In the genomic region with DNA sequence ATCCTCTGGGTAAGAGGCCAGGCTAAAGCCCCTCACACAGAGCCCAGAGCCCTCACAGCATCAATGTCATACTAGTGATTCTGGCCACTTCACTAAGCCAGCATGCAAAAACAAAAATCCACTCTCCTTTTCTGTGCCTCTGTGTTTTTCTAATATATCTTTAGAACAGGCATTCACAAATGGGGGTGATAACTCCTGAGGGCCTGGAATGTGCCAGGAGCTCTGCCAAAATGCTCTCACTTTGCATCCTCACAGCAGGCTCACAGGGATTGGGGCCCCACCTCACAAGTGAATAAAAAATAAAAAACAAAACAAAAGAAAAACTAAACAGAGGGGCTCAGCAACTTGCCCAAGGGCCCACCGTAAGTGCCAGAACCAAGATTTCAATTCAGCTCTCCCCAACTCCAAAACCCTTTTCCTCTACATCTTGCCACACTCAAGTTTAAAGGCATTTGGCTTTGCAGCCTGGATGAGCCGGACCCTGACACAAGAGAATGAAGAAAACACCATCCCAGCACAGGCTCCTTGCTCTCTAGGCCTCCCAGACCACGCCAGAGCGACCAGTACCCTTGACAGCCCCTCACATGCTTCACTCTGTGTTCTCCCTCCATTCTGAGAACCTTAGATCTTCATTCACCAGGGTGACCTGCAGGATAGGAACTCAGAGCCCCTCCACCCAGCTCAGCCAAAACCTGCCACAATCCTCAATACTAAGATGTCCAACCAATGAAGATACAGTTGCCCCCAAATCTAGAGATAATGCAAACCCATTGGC, we compare ENCODE assay signal across 16 cellular contexts. TPM values are rescaled to one million over a fixed set of nuclear protein-coding genes. Genes with fewer than 3 reads are reported as not detected.
DNase-seq lines count a peak whose midpoint lies in the region; ATAC-seq and TF ChIP-seq lines count a peak whose summit lies in the region.
"Had no signal": no experiment of that assay in that cellular context is flagged by ENCODE, and none has a peak within 500 bp of the region (broad histone marks: within the 10 kb centered on the region; RNA-seq: fewer than 3 reads in every experiment).

No MANE protein-coding gene starts in this region.

- WGBS in aorta, 2 donors, result 88 to 96% methylated on average over 4 of the region's 4 CpGs

- H3K4me3 ChIP-seq in HEK293 (ENCODE audit: low read depth, low read length) (no peak overlapping the region), aorta (ENCODE audit: low read length in 2 of 2) (no peak overlapping the region)

- TF ChIP-seq CTCF in HEK293 (tag by site-specific recombination; IDR thresholded peaks at IDR 0.05) (no peak), osteocyte (IDR thresholded peaks at IDR 0.05) (no peak)

- H3K27ac Mint-ChIP-seq in osteocyte (ENCODE audit: unreplicated experiment) (no peak overlapping the region), T-helper 17 cell (no peak overlapping the region)
- H3K27ac Mint-ChIP-seq: B cell; CD4-positive, alpha-beta T cell; IgD-negative memory B cell had no signal

- H3K9me3 ChIP-seq in HEK293 (ENCODE audit: control insufficient read depth, insufficient read depth, low read depth, low read length) (no peaks in the 10 kb centered on the region), aorta (ENCODE audit: control insufficient read depth, low read length) (no peaks in the 10 kb centered on the region), T-helper 17 cell (ENCODE audit: control insufficient read depth, low read length, poor library complexity, severe bottlenecking) (no peaks in the 10 kb centered on the region)

- H3K27ac ChIP-seq in HEK293 (ENCODE audit: extremely low read depth, low read depth, low read length), result no peak overlapping the region
- H3K27ac ChIP-seq in caudate nucleus (ENCODE audit: low read depth, low read length), result peak overlapping the region; percentile 20
- no peak overlapping the region for H3K27ac ChIP-seq in aorta (ENCODE audit: low read depth in 1 of 2, low read length in 2 of 2)

- intact Hi-C loops in aorta (cut with DNase I), result no loop called here

- no peaks in the 10 kb centered on the region for H3K36me3 ChIP-seq in HEK293 (ENCODE audit: control insufficient read depth in 2 of 2, insufficient read depth in 1 of 2, low read length in 2 of 2)
- H3K36me3 ChIP-seq in aorta (ENCODE audit: control insufficient read depth in 1 of 2, insufficient read depth in 2 of 2, low read length in 1 of 2), result no peaks in the 10 kb centered on the region

- no peaks in the 10 kb centered on the region for H3K27me3 ChIP-seq in aorta (ENCODE audit: control insufficient read depth in 1 of 2, insufficient read depth in 2 of 2, low read length in 1 of 2)

- H3K27me3 Mint-ChIP-seq in osteocyte (ENCODE audit: unreplicated experiment) (no peaks in the 10 kb centered on the region), T-helper 17 cell (peaks cover 24% of the 10 kb centered on the region)
- H3K27me3 Mint-ChIP-seq: CD4-positive, alpha-beta T cell; IgD-negative memory B cell had no signal

- H3K4me3 Mint-ChIP-seq in osteocyte (ENCODE audit: unreplicated experiment) (no peak overlapping the region), T-helper 17 cell (no peak overlapping the region)
- H3K4me3 Mint-ChIP-seq: B cell; CD4-positive, alpha-beta T cell; IgD-negative memory B cell had no signal

- H3K9me3 Mint-ChIP-seq in osteocyte (ENCODE audit: unreplicated experiment), result peaks cover 4% of the 10 kb centered on the region
- H3K9me3 Mint-ChIP-seq: CD4-positive, alpha-beta T cell had no signal

- DNase-seq in EL, result peak; percentile 13
- no peak for DNase-seq in caudate nucleus (lab: John Stamatoyannopoulos, UW)
- peak; percentile 31 for DNase-seq in left kidney (ENCODE audit: low read depth, low spot score)
- no peak for DNase-seq in osteocyte (ENCODE audit: extremely low spot score, unreplicated experiment)
- DNase-seq in aorta, result no peak
- no peak for DNase-seq in T-helper 17 cell
- DNase-seq: Calu3; CD4-positive, alpha-beta T cell; DMS 273 treated with DMSO at 0.1 percent for 48 hours; HCEC 1CT had no signal

- H3K4me1 Mint-ChIP-seq in osteocyte (ENCODE audit: unreplicated experiment) (peaks cover 32% of the 10 kb centered on the region), T-helper 17 cell (peaks cover 3% of the 10 kb centered on the region)

- CTCF ChIA-PET in HEK293 (lab: Yijun Ruan, JAX), result no interaction called here

- ATAC-seq in aorta (ENCODE audit: low FRiP score) (no peak), HG02840 (IDR thresholded peaks at IDR 0.05; ENCODE audit: low FRiP score, unreplicated experiment) (no peak), T-helper 17 cell (no peak)

- no peaks in the 10 kb centered on the region for H3K36me3 Mint-ChIP-seq in osteocyte (ENCODE audit: unreplicated experiment)
- peaks cover 4% of the 10 kb centered on the region for H3K36me3 Mint-ChIP-seq in T-helper 17 cell (ENCODE audit: low read depth)
- H3K36me3 Mint-ChIP-seq: IgD-negative memory B cell had no signal

- POLR2A ChIA-PET in HEK293 (lab: Yijun Ruan, JAX), result no interaction called here

- peaks cover 25% of the 10 kb centered on the region for H3K4me1 ChIP-seq in HEK293 (ENCODE audit: control insufficient read depth, insufficient read depth, low read length)
- peaks cover 0 to 11% of the 10 kb centered on the region in 2 donors for H3K4me1 ChIP-seq in aorta (ENCODE audit: control insufficient read depth in 1 of 2, insufficient read depth in 2 of 2, low read length in 2 of 2)

TF ChIP-seq in HEK293, 187 proteins besides CTCF, POLR2A, EP300 and RAD21 (continues in another document):
- TF ChIP-seq, protein P1, sequence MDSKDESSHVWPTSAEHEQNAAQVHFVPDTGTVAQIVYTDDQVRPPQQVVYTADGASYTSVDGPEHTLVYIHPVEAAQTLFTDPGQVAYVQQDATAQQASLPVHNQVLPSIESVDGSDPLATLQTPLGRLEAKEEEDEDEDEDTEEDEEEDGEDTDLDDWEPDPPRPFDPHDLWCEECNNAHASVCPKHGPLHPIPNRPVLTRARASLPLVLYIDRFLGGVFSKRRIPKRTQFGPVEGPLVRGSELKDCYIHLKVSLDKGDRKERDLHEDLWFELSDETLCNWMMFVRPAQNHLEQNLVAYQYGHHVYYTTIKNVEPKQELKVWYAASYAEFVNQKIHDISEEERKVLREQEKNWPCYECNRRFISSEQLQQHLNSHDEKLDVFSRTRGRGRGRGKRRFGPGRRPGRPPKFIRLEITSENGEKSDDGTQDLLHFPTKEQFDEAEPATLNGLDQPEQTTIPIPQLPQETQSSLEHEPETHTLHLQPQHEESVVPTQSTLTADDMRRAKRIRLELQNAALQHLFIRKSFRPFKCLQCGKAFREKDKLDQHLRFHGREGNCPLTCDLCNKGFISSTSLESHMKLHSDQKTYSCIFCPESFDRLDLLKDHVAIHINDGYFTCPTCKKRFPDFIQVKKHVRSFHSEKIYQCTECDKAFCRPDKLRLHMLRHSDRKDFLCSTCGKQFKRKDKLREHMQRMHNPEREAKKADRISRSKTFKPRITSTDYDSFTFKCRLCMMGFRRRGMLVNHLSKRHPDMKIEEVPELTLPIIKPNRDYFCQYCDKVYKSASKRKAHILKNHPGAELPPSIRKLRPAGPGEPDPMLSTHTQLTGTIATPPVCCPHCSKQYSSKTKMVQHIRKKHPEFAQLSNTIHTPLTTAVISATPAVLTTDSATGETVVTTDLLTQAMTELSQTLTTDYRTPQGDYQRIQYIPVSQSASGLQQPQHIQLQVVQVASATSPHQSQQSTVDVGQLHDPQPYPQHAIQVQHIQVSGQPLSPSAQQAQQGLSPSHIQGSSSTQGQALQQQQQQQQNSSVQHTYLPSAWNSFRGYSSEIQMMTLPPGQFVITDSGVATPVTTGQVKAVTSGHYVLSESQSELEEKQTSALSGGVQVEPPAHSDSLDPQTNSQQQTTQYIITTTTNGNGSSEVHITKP (tag by site-specific recombination; IDR thresholded peaks at IDR 0.05), result 0 out of 2 replicates have a peak, but pooled peaks have one; percentile 25
- peak; percentile 57; the same call in 1 of the 2 replicates for TF ChIP-seq ZFP69B (tag by site-specific recombination; IDR thresholded peaks at IDR 0.05)
- peak; percentile 92 for TF ChIP-seq ZBTB17 (tag by site-specific recombination; IDR thresholded peaks at IDR 0.05)
- TF ChIP-seq, protein P2, sequence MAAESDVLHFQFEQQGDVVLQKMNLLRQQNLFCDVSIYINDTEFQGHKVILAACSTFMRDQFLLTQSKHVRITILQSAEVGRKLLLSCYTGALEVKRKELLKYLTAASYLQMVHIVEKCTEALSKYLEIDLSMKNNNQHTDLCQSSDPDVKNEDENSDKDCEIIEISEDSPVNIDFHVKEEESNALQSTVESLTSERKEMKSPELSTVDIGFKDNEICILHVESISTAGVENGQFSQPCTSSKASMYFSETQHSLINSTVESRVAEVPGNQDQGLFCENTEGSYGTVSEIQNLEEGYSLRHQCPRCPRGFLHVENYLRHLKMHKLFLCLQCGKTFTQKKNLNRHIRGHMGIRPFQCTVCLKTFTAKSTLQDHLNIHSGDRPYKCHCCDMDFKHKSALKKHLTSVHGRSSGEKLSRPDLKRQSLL (tag by site-specific recombination; IDR thresholded peaks at IDR 0.05), result no peak
- TF ChIP-seq, protein P3, sequence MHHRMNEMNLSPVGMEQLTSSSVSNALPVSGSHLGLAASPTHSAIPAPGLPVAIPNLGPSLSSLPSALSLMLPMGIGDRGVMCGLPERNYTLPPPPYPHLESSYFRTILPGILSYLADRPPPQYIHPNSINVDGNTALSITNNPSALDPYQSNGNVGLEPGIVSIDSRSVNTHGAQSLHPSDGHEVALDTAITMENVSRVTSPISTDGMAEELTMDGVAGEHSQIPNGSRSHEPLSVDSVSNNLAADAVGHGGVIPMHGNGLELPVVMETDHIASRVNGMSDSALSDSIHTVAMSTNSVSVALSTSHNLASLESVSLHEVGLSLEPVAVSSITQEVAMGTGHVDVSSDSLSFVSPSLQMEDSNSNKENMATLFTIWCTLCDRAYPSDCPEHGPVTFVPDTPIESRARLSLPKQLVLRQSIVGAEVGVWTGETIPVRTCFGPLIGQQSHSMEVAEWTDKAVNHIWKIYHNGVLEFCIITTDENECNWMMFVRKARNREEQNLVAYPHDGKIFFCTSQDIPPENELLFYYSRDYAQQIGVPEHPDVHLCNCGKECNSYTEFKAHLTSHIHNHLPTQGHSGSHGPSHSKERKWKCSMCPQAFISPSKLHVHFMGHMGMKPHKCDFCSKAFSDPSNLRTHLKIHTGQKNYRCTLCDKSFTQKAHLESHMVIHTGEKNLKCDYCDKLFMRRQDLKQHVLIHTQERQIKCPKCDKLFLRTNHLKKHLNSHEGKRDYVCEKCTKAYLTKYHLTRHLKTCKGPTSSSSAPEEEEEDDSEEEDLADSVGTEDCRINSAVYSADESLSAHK (tag by site-specific recombination; IDR thresholded peaks at IDR 0.05), result no peak
- TF ChIP-seq ZNF146 (tag by site-specific recombination; IDR thresholded peaks at IDR 0.05), result no peak
- TF ChIP-seq ZNF626 (tag by site-specific recombination; IDR thresholded peaks at IDR 0.05), result no peak
- no peak for TF ChIP-seq IKZF3 (tag by site-specific recombination; IDR thresholded peaks at IDR 0.05)

RNA-seq across cellular contexts. Expression of a gene that starts 51.4 kb away (rescaled TPM):
- total RNA-seq in osteocyte (not detected in 2 replicates), aorta (under 1 TPM; 0.24 to 0.29 TPM), T-helper 17 cell (not detected)
- polyA plus RNA-seq in aorta, result not detected
- total RNA-seq: B cell, Calu3, Daoy, HT-29 had no signal
- polyA plus RNA-seq: IgD-negative memory B cell had no signal

Comparison
In these comparisons a context has a peak if more than half of its experiments do, and no peak if none do; other contexts are left out.
1. DNase-seq: peak in EL (single experiment) and left kidney (single experiment); none in caudate nucleus (0 of 61), osteocyte (single experiment), aorta (0 of 2) and T-helper 17 cell (0 of 3).